In genomic region chr10:56360583-56360966, GRCh38 we compare ENCODE assay signal across 8 cellular contexts.
DNase-seq lines count a peak whose midpoint lies in the region; ATAC-seq and TF ChIP-seq lines count a peak whose summit lies in the region.

No MANE protein-coding gene starts in this region.

- H3K4me3 ChIP-seq in GM08714 (ENCODE audit: low read length) (peak overlapping the region; percentile 82), SK-N-MC (peak overlapping the region; percentile 86), foreskin fibroblast (ENCODE audit: low read depth in 1 of 2, low read length in 2 of 2) (peak overlapping the region; percentile 71 to 87), retinal pigment epithelial cell (ENCODE audit: low read length) (peak overlapping the region; percentile 95)

- DNase-seq in SK-N-MC (ENCODE audit: low read depth, low spot score) (no peak), foreskin fibroblast (no peak), retinal pigment epithelial cell (ENCODE audit: low read depth) (no peak), NCI-H1105 (lab: John Stamatoyannopoulos, UW) (no peak), DMS79 treated with DMSO at 0.1 percent for 48 hours (lab: John Stamatoyannopoulos, UW) (no peak), cerebellar nuclear complex (lab: John Stamatoyannopoulos, UW) (no peak)

- H3K9ac ChIP-seq in SK-N-MC (ENCODE audit: insufficient read length) = peak overlapping the region; percentile 87

- ATAC-seq in HG02763 (IDR thresholded peaks at IDR 0.05; ENCODE audit: unreplicated experiment) = no peak

- peaks cover 27% of the 10 kb centered on the region for H3K36me3 ChIP-seq in SK-N-MC (ENCODE audit: insufficient read depth, low read length)

- H3K27ac ChIP-seq in SK-N-MC = no peak overlapping the region

- no peaks in the 10 kb centered on the region for H3K9me3 ChIP-seq in SK-N-MC (ENCODE audit: low read depth, low read length)

- TF ChIP-seq CTCF in foreskin fibroblast (IDR thresholded peaks at IDR 0.05; ENCODE audit: low read depth, low read length) = no peak
- TF ChIP-seq CTCF in retinal pigment epithelial cell (conservative IDR thresholded peaks at IDR 0.05; ENCODE audit: low read depth, low read length) = no peak
